Comparison of ENCODE assay signal across 21 cellular contexts in genomic region chr11:27304514-27304913, GRCh38.
"Had no signal": no experiment of that assay in that cellular context is flagged by ENCODE, and none has a peak within 500 bp of the region (broad histone marks: within the 10 kb centered on the region; RNA-seq: fewer than 3 reads in every experiment).

No MANE protein-coding gene starts in this region.

- H3K4me1 Mint-ChIP-seq: naive B cell, T-cell had no signal

- ATAC-seq: activated T-cell treated with anti-CD3 and anti-CD28 coated beads, Interleukin-2, amount 50 U/mL, for 4 hours; heart left ventricle; left lobe of liver; lower lobe of right lung; T-cell had no signal

- FAIRE-seq: astrocyte had no signal

- H3K27ac Mint-ChIP-seq: activated naive CD8-positive, alpha-beta T cell; activated T-helper 2 cell treated with anti-CD3 and anti-CD28 coated beads, Interferon-gamma antibody, Interleukin-2, Interleukin-4, amounts not matched to agents 10 μg/mL and 5 μg/mL and 100 μg/mL, durations not matched to agents 14 hours and 24 hours and 36 hours; naive B cell; T-cell had no signal

- H3K4me1 ChIP-seq: adrenal gland, breast epithelium, heart left ventricle, lower lobe of right lung, testis, upper lobe of left lung had no signal

- H3K9me3 ChIP-seq: adrenal gland, heart left ventricle, lower lobe of right lung, testis, upper lobe of left lung had no signal

- H3K4me3 Mint-ChIP-seq: activated naive CD8-positive, alpha-beta T cell; activated T-cell treated with anti-CD3 and anti-CD28 coated beads, Interleukin-2, amount 50 U/mL, for 4 hours; naive B cell; T-cell had no signal

- H3K36me3 Mint-ChIP-seq: activated naive CD8-positive, alpha-beta T cell; naive B cell; T-cell had no signal

- H3K9me3 Mint-ChIP-seq: activated T-cell treated with anti-CD3 and anti-CD28 coated beads, Interleukin-2, amount 50 U/mL, for 4 hours; activated T-helper 2 cell treated with anti-CD3 and anti-CD28 coated beads, Interferon-gamma antibody, Interleukin-2, Interleukin-4, amounts not matched to agents 10 μg/mL and 5 μg/mL and 100 μg/mL, durations not matched to agents 14 hours and 24 hours and 36 hours; T-cell had no signal

- H3K27me3 Mint-ChIP-seq: activated naive CD8-positive, alpha-beta T cell had no signal

- H3K27me3 ChIP-seq: adrenal gland, breast epithelium, heart left ventricle, testis, upper lobe of left lung had no signal

- H3K27ac ChIP-seq: adrenal gland, breast epithelium, coronary artery, epithelial cell of prostate, heart left ventricle, lower lobe of right lung, testis, upper lobe of left lung had no signal

- DNase-seq: activated CD4-positive, alpha-beta T cell treated with anti-CD3 and anti-CD28 coated beads, Interleukin-2, amount 50 U/mL, for 48 hours; activated CD8-positive, alpha-beta memory T cell treated with anti-CD3 and anti-CD28 coated beads, Interleukin-2, amount 50 U/mL, for 48 hours; activated naive CD4-positive, alpha-beta T cell; activated T-cell treated with anti-CD3 and anti-CD28 coated beads, Interleukin-2, amount 50 U/mL, for 4 hours; adrenal gland; heart left ventricle; lower lobe of right lung; naive B cell; stimulated activated CD4-positive, alpha-beta T cell treated with anti-CD3 and anti-CD28 coated beads, Interleukin-2, amount 100 ng/mL, for 48 hours; stimulated activated CD8-positive, alpha-beta memory T cell treated with anti-CD3 and anti-CD28 coated beads, Interleukin-4, amount 100 ng/mL, for 48 hours; stimulated activated naive CD4-positive, alpha-beta T cell; T-cell; testis had no signal

- H3K36me3 ChIP-seq: adrenal gland, breast epithelium, heart left ventricle, lower lobe of right lung, upper lobe of left lung had no signal

- H3K4me3 ChIP-seq: adrenal gland, breast epithelium, coronary artery, heart left ventricle, lower lobe of right lung, testis, upper lobe of left lung had no signal
